Comparison of ENCODE assay signal across 8 cellular contexts in the genomic region with DNA sequence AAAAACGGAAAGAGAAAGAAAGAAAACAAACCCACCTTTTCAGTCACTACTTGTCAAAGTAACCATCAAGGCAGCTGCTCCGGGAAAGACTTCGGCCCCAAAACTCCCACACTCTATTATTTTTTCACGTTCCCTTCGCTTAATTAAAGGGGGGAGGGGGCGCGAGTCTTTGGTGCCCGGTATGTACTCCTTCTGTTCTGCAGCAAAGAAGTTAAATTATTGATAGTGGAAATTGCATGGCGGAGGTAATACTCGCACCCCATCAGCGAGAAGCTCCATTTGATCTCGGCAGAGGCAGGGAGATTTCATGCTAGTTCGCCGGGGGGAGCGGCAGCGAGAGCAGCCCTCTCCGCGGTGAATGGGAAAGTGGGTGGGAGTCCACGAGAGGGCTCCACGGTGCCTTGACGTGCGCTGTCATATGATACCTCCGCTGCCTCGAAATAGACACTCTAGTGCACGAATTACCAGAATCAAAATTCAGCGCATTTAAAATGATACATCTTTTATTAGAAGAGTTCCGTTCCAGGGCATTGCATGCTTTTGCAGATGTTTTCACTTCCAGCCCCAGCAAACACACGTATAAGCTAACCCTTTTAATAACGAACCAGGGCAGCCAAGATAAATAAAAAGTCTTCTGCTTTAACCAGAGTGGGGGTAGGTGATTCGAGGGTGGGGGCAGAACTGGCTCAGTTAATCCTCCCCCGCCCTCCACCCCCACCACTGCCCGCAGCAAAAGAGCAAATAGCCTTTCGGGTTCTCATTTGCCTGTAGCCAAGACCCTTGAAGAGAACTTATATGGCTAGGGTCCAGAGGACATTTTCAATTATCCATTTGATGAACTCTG. TPM values are rescaled to one million over a fixed set of nuclear protein-coding genes. Genes with fewer than 3 reads are reported as not detected.
DNase-seq lines count a peak whose midpoint lies in the region; ATAC-seq, FAIRE-seq and TF ChIP-seq lines count a peak whose summit lies in the region.

No MANE protein-coding gene starts in this region.

- intact Hi-C loops in GM12878 (cut with micrococcal nuclease; ENCODE audit: unreplicated experiment), result loop anchor here (5.0 to 10.0 kb wide), 2 partner anchors 216 to 313 kb away; no protein-coding TSS in a partner anchor

- H3K9me3 ChIP-seq in BLaER1 (no peaks in the 10 kb centered on the region), GM12878 (replicated peaks; ENCODE audit: control insufficient read depth, insufficient read depth, low read length) (no peaks in the 10 kb centered on the region)

- RAD21 ChIA-PET in GM12878 (lab: Charles Lee; ENCODE audit: unreplicated experiment), result interaction anchor here (0.9 to 3.9 kb wide), 5 partner anchors 10 to 1628 kb away, joined by 3 to 72 read pairs (median 43); no protein-coding TSS in a partner anchor

- H3K36me3 ChIP-seq in BLaER1 (no peaks in the 10 kb centered on the region), GM12878 (ENCODE audit: control insufficient read depth in 2 of 2, insufficient read depth in 2 of 2, low read length in 1 of 2) (no peaks in the 10 kb centered on the region), kidney epithelial cell (ENCODE audit: control insufficient read depth, insufficient read depth, low read length) (no peaks in the 10 kb centered on the region)

- H3K4me2 ChIP-seq in BLaER1 (peak overlapping the region; percentile 95), GM12878 (ENCODE audit: control insufficient read depth, insufficient read depth) (peak overlapping the region; percentile 95)

- CTCF ChIA-PET in GM12878 (lab: Yijun Ruan, JAX), result interaction anchor here (0.7 to 5.3 kb wide), 8 partner anchors 370 to 1634 kb away, joined by 3 to 114 read pairs (median 20); no protein-coding TSS in a partner anchor

- peaks cover 72% of the 10 kb centered on the region for H3K27me3 ChIP-seq in BLaER1
- peaks cover 6 to 22% of the 10 kb centered on the region in 2 experiments for H3K27me3 ChIP-seq in GM12878 (replicated peaks in 1 of 2; ENCODE audit: control insufficient read depth in 2 of 2, insufficient read depth in 2 of 2, low read length in 1 of 2)
- peaks cover 2% of the 10 kb centered on the region for H3K27me3 ChIP-seq in kidney epithelial cell (ENCODE audit: control insufficient read depth, insufficient read depth, low read length)

- ATAC-seq in GM18867 (IDR thresholded peaks at IDR 0.05; ENCODE audit: unreplicated experiment) (peak; percentile 40), GM12878 (peak; percentile 41), HG03521 (IDR thresholded peaks at IDR 0.05; ENCODE audit: unreplicated experiment) (no peak)

- WGBS in GM12878 (ENCODE audit: insufficient coverage, insufficient replicate concordance, low lambda C conversion rate, missing lambda C conversion rate), result under 1% methylated on average over 33 of the region's 33 CpGs

- DNase-seq in NCI-H1092 (lab: John Stamatoyannopoulos, UW), result peak; percentile 15
- no peak for DNase-seq in GM12878 (ENCODE audit: low read depth, low spot score)
- no peak for DNase-seq in kidney epithelial cell (ENCODE audit: low read depth)
- DNase-seq in stromal cell of bone marrow (ENCODE audit: low read depth), result peak; percentile 67
- no peak for DNase-seq in NCI-H2029 (lab: John Stamatoyannopoulos, UW)

- peak in 1 of 3 experiments; percentile 40; a peak in 2 of 6 replicates for TF ChIP-seq CTCF in GM12878 (IDR thresholded peaks at IDR 0.05 in 2 of 3, conservative IDR thresholded peaks at IDR 0.05 in 1 of 3; ENCODE audit: control insufficient read depth in 2 of 3, extremely low read depth in 1 of 3, insufficient read depth in 1 of 3, low read depth in 3 of 3, low read length in 3 of 3)
- TF ChIP-seq CTCF in kidney epithelial cell (IDR thresholded peaks at IDR 0.05; ENCODE audit: insufficient read depth, low read length, poor library complexity, severe bottlenecking), result peak; percentile 37

- H2AFZ ChIP-seq in GM12878 (ENCODE audit: control insufficient read depth, low read depth, low read length), result peak overlapping the region; percentile 59

- in situ Hi-C loops in GM12878 (cut with MboI), result loop anchor here (5.0 to 10.0 kb wide), 3 partner anchors 826 to 1463 kb away; no protein-coding TSS in a partner anchor

- SMC1A ChIA-PET in GM12878 (lab: Charles Lee; ENCODE audit: uncharacterized antibody, unreplicated experiment), result interaction anchor here (0.7 to 4.2 kb wide), 6 partner anchors 16 to 1458 kb away, joined by 3 to 48 read pairs (median 3); no protein-coding TSS in a partner anchor

- POLR2A ChIA-PET in GM12878 (lab: Charles Lee), result interaction anchor here (0.5 kb wide), 1 partner anchor 894 kb away, joined by 4 read pairs; no protein-coding TSS in a partner anchor

- no peak for FAIRE-seq in GM12878 (lab: Jason Lieb, UNC)

- TF ChIP-seq RAD21 in GM12878 (IDR thresholded peaks at IDR 0.05; ENCODE audit: insufficient read depth, low read depth, low read length), result 0 out of 2 replicates have a peak, but pooled peaks have one; percentile 3

- no peak overlapping the region for H3K27ac ChIP-seq in BLaER1
- H3K27ac ChIP-seq in GM12878 (ENCODE audit: control insufficient read depth, insufficient read depth), result no peak overlapping the region

- H3K9ac ChIP-seq in BLaER1, result no peak overlapping the region
- peak overlapping the region; percentile 1; the same call in 1 of the 2 replicates for H3K9ac ChIP-seq in GM12878 (ENCODE audit: control insufficient read depth, insufficient read depth, low read length)

- H4K20me1 ChIP-seq in BLaER1 (peaks cover 29% of the 10 kb centered on the region), GM12878 (ENCODE audit: control insufficient read depth, insufficient read depth) (no peaks in the 10 kb centered on the region)

- H3K79me2 ChIP-seq in GM12878 (ENCODE audit: control insufficient read depth, insufficient read depth, low read length), result no peaks in the 10 kb centered on the region

- H3K4me3 ChIP-seq in BLaER1 (peak overlapping the region; percentile 64), GM12878 (peak overlapping the region; percentile 59; the same call in 1 of the 2 replicates), kidney epithelial cell (ENCODE audit: low read depth, low read length) (peak overlapping the region; percentile 91)

- no TSS peak for BruUV-seq in GM12878 (replicated peaks; lab: Mats Ljungman, UMichigan)

- H3K4me1 ChIP-seq in BLaER1 (peaks cover 26% of the 10 kb centered on the region), GM12878 (ENCODE audit: control insufficient read depth, insufficient read depth, low read length) (no peaks in the 10 kb centered on the region; the same call in 1 of the 2 replicates)

- no peak for TF ChIP-seq EP300 in GM12878 (IDR thresholded peaks at IDR 0.05; ENCODE audit: borderline replicate concordance in 1 of 2, control insufficient read depth in 1 of 2, low read depth in 2 of 2, low read length in 2 of 2)

- TF ChIP-seq POLR2A in GM12878 (IDR thresholded peaks at IDR 0.05; ENCODE audit: low read depth, low read length), result no peak

TF ChIP-seq in GM12878, 131 proteins besides CTCF, POLR2A, EP300 and RAD21:
- peak; percentile 29; the same call in 1 of the 2 replicates for TF ChIP-seq BMI1 (IDR thresholded peaks at IDR 0.05; ENCODE audit: borderline replicate concordance)
- no peak for TF ChIP-seq MAX (IDR thresholded peaks at IDR 0.05; ENCODE audit: low read depth, low read length)

RNA-seq across cellular contexts. Expression of gene BDNF, which starts 1.2 kb away (rescaled TPM):
- total RNA-seq in GM12878 (2013; cell fraction: nucleolus; rRNA removed), result 0.15 and 0.23 TPM in 2 replicates
- total RNA-seq in GM12878 (2014; rRNA removed), result 0.06 TPM in 1 of 2 replicates, not detected in the other
- total RNA-seq in GM12878 (2014; rRNA removed; fragmentation: Illumina TruSeq; extraction: Trizol), result 0.04 TPM in 1 of 2 replicates, not detected in the other
- total RNA-seq in GM12878 (2021), result 0.05 and 0.08 TPM in 2 replicates
- polyA plus RNA-seq in GM12878 (2011; ENCODE audit: low read depth), result not detected
- polyA plus RNA-seq in GM12878 (2011; rRNA removed), result 0.14 and 0.15 TPM in 2 replicates
- 0.04 and 0.07 TPM in 2 replicates for polyA plus RNA-seq in GM12878 (2011; cell fraction: cytosol; rRNA removed)
- 0.06 and 0.13 TPM in 2 replicates for polyA plus RNA-seq in GM12878 (2011; cell fraction: nucleus; rRNA removed)
- polyA plus RNA-seq in GM12878 (2012), result 0.07 TPM in 1 of 2 replicates, not detected in the other
- 0.05 TPM in 1 of 2 replicates, not detected in the other for polyA plus RNA-seq in GM12878 (2014; fragmentation: Illumina TruSeq; extraction: Trizol)
- under 1 TPM; 0.02 to 0.03 TPM for polyA plus RNA-seq in GM12878 (2014; fragmentation: Nextera tagmentation; extraction: Ambion mirVana)
- polyA plus RNA-seq in GM12878 (2014; rRNA removed), result 0.05 TPM in 1 of 2 replicates, not detected in the other
- under 1 TPM; 0.07 to 0.24 TPM for polyA plus RNA-seq in GM12878 (2016; fragmentation: Nextera tagmentation; extraction: Ambion mirVana)
- polyA minus RNA-seq in GM12878 (2011; rRNA and poly(A)+ RNA removed), result 0.10 TPM in 1 of 2 replicates, not detected in the other
- polyA minus RNA-seq in GM12878 (2011; cell fraction: cytosol; rRNA and poly(A)+ RNA removed), result not detected in 2 replicates
- polyA minus RNA-seq in GM12878 (2011; cell fraction: nucleus; rRNA and poly(A)+ RNA removed), result 0.10 and 0.12 TPM in 2 replicates
- 4.3 and 4.8 TPM in 2 replicates for total RNA-seq in kidney epithelial cell

Comparison
In these comparisons a context has a peak if more than half of its experiments do, and no peak if none do; other contexts are left out.
1. DNase-seq: peak in NCI-H1092 (single experiment) and stromal cell of bone marrow (single experiment); none in GM12878 (single experiment), kidney epithelial cell (single experiment) and NCI-H2029 (single experiment).
2. Peak in every context shown above with its lines, with median percentiles within 50 percentile points of each other: H3K4me3 ChIP-seq.